1 cellular context compared by ENCODE assay signal in the genomic region with DNA sequence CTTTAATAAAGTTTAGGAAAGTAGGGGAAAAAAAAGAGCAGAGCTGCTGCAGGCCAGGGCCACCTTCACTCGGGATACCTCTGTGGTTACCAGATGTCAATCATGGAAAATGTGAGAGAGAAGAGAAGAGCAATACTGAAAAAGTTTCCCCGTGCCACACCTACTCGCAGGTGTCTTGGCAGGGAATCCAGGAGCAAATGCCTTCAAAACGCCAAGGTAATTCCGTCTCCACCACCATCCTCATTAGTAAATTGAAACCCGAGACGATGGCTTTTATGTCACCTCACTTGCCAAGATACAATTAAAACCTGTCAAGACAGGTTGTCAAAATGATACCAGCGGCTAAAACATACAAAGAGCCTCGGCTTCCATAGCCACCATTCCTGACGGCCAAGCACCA.
TF ChIP-seq lines count a peak whose summit lies in the region.

No MANE protein-coding gene starts in this region.

TF ChIP-seq in Ishikawa, 13 proteins besides CTCF, POLR2A, EP300 and RAD21 (continued from another document):
- TF ChIP-seq YY1 (IDR thresholded peaks at IDR 0.05; ENCODE audit: low read depth) (no peak), MAX (IDR thresholded peaks at IDR 0.05) (no peak), EGR1 (IDR thresholded peaks at IDR 0.05) (no peak), TEAD4 (IDR thresholded peaks at IDR 0.05) (no peak)
- TF ChIP-seq, protein P1, sequence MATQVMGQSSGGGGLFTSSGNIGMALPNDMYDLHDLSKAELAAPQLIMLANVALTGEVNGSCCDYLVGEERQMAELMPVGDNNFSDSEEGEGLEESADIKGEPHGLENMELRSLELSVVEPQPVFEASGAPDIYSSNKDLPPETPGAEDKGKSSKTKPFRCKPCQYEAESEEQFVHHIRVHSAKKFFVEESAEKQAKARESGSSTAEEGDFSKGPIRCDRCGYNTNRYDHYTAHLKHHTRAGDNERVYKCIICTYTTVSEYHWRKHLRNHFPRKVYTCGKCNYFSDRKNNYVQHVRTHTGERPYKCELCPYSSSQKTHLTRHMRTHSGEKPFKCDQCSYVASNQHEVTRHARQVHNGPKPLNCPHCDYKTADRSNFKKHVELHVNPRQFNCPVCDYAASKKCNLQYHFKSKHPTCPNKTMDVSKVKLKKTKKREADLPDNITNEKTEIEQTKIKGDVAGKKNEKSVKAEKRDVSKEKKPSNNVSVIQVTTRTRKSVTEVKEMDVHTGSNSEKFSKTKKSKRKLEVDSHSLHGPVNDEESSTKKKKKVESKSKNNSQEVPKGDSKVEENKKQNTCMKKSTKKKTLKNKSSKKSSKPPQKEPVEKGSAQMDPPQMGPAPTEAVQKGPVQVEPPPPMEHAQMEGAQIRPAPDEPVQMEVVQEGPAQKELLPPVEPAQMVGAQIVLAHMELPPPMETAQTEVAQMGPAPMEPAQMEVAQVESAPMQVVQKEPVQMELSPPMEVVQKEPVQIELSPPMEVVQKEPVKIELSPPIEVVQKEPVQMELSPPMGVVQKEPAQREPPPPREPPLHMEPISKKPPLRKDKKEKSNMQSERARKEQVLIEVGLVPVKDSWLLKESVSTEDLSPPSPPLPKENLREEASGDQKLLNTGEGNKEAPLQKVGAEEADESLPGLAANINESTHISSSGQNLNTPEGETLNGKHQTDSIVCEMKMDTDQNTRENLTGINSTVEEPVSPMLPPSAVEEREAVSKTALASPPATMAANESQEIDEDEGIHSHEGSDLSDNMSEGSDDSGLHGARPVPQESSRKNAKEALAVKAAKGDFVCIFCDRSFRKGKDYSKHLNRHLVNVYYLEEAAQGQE (IDR thresholded peaks at IDR 0.05; ENCODE audit: low read depth) = no peak
- TF ChIP-seq, protein P2, sequence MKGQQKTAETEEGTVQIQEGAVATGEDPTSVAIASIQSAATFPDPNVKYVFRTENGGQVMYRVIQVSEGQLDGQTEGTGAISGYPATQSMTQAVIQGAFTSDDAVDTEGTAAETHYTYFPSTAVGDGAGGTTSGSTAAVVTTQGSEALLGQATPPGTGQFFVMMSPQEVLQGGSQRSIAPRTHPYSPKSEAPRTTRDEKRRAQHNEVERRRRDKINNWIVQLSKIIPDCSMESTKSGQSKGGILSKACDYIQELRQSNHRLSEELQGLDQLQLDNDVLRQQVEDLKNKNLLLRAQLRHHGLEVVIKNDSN (IDR thresholded peaks at IDR 0.05) = no peak
TF ChIP-seq in Ishikawa: peak in this region for 2.
